Comparison of ENCODE assay signal across 11 cellular contexts in genomic region chr3:48739617-48739954, GRCh38. TPM values are rescaled to one million over a fixed set of nuclear protein-coding genes. Genes with fewer than 3 reads are reported as not detected.
DNase-seq lines count a peak whose midpoint lies in the region; ATAC-seq, FAIRE-seq and TF ChIP-seq lines count a peak whose summit lies in the region.
"Had no signal": no experiment of that assay in that cellular context is flagged by ENCODE, and none has a peak within 500 bp of the region (broad histone marks: within the 10 kb centered on the region; RNA-seq: fewer than 3 reads in every experiment).

No MANE protein-coding gene starts in this region.

- FAIRE-seq in K562 (lab: Jason Lieb, UNC) (no peak), GM12892 (lab: Jason Lieb, UNC) (no peak)
- FAIRE-seq: islet of Langerhans had no signal

- H3K27me3 ChIP-seq in heart left ventricle (no peaks in the 10 kb centered on the region), K562 (ENCODE audit: control insufficient read depth in 2 of 2, insufficient read depth in 2 of 2, low read length in 2 of 2) (no peaks in the 10 kb centered on the region), aorta (ENCODE audit: control insufficient read depth in 1 of 2, insufficient read depth in 2 of 2, low read length in 1 of 2) (no peaks in the 10 kb centered on the region)

- BruUV-seq in K562 (replicated peaks; lab: Mats Ljungman, UMichigan) = no TSS peak

- H3K4me1 ChIP-seq in heart left ventricle (peaks cover 9 to 60% (median 47%) of the 10 kb centered on the region in 12 donors), K562 (replicated peaks in 1 of 2; ENCODE audit: control insufficient read depth in 2 of 2, insufficient read depth in 2 of 2, low read length in 2 of 2) (peaks cover 7 to 17% of the 10 kb centered on the region in 2 experiments; a peak in 4 of 5 replicates), aorta (ENCODE audit: control insufficient read depth in 1 of 2, insufficient read depth in 2 of 2, low read length in 2 of 2) (no peaks in the 10 kb centered on the region)

- no peaks in the 10 kb centered on the region for H4K20me1 ChIP-seq in K562 (replicated peaks; ENCODE audit: control insufficient read depth, insufficient read depth, low read length)

- H3K9ac ChIP-seq in K562 (ENCODE audit: insufficient read depth in 1 of 2, low read depth in 2 of 2, low read length in 2 of 2) = peak overlapping the region in 1 of 2 experiments; percentile 84; a peak in 2 of 4 replicates

- H3K9me3 Mint-ChIP-seq in naive thymus-derived CD8-positive, alpha-beta T cell = no peaks in the 10 kb centered on the region

- in situ Hi-C loops in K562 (cut with MboI) = no loop called here

- H3K4me2 ChIP-seq in K562 (ENCODE audit: insufficient read depth, low read length) = no peak overlapping the region

- no peaks in the 10 kb centered on the region for H3K36me3 Mint-ChIP-seq in naive thymus-derived CD8-positive, alpha-beta T cell

- TF ChIP-seq POLR2A in heart left ventricle (IDR thresholded peaks at IDR 0.05) = no peak
- no peak for TF ChIP-seq POLR2A in K562 (conservative IDR thresholded peaks at IDR 0.05)
- no peak for TF ChIP-seq POLR2A in GM12892 (IDR thresholded peaks at IDR 0.05; ENCODE audit: low read depth, low read length)

- no peaks in the 10 kb centered on the region for H3K9me3 ChIP-seq in heart left ventricle
- H3K9me3 ChIP-seq in K562 (replicated peaks; ENCODE audit: control insufficient read depth, insufficient read depth, low read depth, low read length) = no peaks in the 10 kb centered on the region
- H3K9me3 ChIP-seq in aorta (ENCODE audit: control insufficient read depth, low read length) = no peaks in the 10 kb centered on the region
- H3K9me3 ChIP-seq: HAP-1 had no signal

- no peak for TF ChIP-seq CTCF in heart left ventricle (IDR thresholded peaks at IDR 0.05)
- TF ChIP-seq CTCF in K562 (IDR thresholded peaks at IDR 0.05 in 2 of 3, conservative IDR thresholded peaks at IDR 0.05 in 1 of 3; ENCODE audit: insufficient read depth in 2 of 3, low read depth in 1 of 3, low read length in 3 of 3) = no peak

- H2AFZ ChIP-seq in K562 (ENCODE audit: low read depth, low read length) = peak overlapping the region; percentile 98

- H3K4me3 ChIP-seq in heart left ventricle = peak overlapping the region in 6 of 12 donors; percentile 8 to 31 (median 23)
- H3K4me3 ChIP-seq in K562 = no peak overlapping the region
- H3K4me3 ChIP-seq in aorta (ENCODE audit: low read length in 2 of 2) = no peak overlapping the region
- H3K4me3 ChIP-seq: HAP-1 had no signal

- CTCF ChIA-PET in K562 (lab: Yijun Ruan, JAX; ENCODE audit: low intra/inter-chr PET ratio) = no interaction called here

- H3K27ac ChIP-seq in heart left ventricle = peak overlapping the region; percentile 77 to 94 (median 85)
- H3K27ac ChIP-seq in K562 (ENCODE audit: extremely low read depth, low read depth, low read length) = no peak overlapping the region
- peak overlapping the region in 1 of 2 donors; percentile 30 for H3K27ac ChIP-seq in aorta (ENCODE audit: low read depth in 1 of 2, low read length in 2 of 2)

- WGBS in heart left ventricle, 4 donors = 44 to 56% (median 50%) methylated on average over 4 to 6 of the region's 6 CpGs
- WGBS in K562 (ENCODE audit: insufficient coverage, low coverage, missing lambda C conversion rate) = 42% methylated on average over 4 of the region's 6 CpGs
- WGBS in aorta, 2 donors = 71% methylated on average over 6 of the region's 6 CpGs

- no peak overlapping the region for H3K4me3 Mint-ChIP-seq in naive thymus-derived CD8-positive, alpha-beta T cell

- POLR2A ChIA-PET in K562 (lab: Yijun Ruan, JAX) = interaction anchor here (0.6 to 1.6 kb wide), 11 partner anchors 15 to 509 kb away, joined by 3 to 5 read pairs (median 3); partner anchors contain the start of genes IP6K2 and PFKFB4
- POLR2A ChIA-PET in naive thymus-derived CD8-positive, alpha-beta T cell (lab: Charles Lee) = interaction anchor here (0.6 to 1.5 kb wide), 2 partner anchors 23 to 118 kb away, joined by 4 to 5 read pairs; partner anchors contain the start of gene IP6K2

- DNase-seq in heart left ventricle (no peak), cardiac septum (ENCODE audit: low spot score) (no peak), K562 (ENCODE audit: extremely low read depth in 1 of 4, low spot score in 3 of 4) (no peak), aorta (no peak), GM12892 (ENCODE audit: insufficient read length) (no peak), NCI-H2029 treated with DMSO at 0.1 percent for 48 hours (lab: John Stamatoyannopoulos, UW) (no peak), NCI-H82 (lab: John Stamatoyannopoulos, UW) (no peak)
- DNase-seq in naive thymus-derived CD8-positive, alpha-beta T cell = no peak
- DNase-seq: SIG-M5 had no signal

- peak in 1 of 4 donors; percentile 0 for ATAC-seq in heart left ventricle
- no peak; the same call in 2 of the 3 replicates for ATAC-seq in K562
- peak; percentile 18 to 23 for ATAC-seq in naive thymus-derived CD8-positive, alpha-beta T cell
- ATAC-seq in aorta (ENCODE audit: low FRiP score) = peak; percentile 24

- H3K36me3 ChIP-seq in heart left ventricle = peaks cover 0 to 3% (median 0%) of the 10 kb centered on the region in 9 donors
- H3K36me3 ChIP-seq in K562 (ENCODE audit: control insufficient read depth, insufficient read depth, low read length) = no peaks in the 10 kb centered on the region
- no peaks in the 10 kb centered on the region for H3K36me3 ChIP-seq in aorta (ENCODE audit: control insufficient read depth in 1 of 2, insufficient read depth in 2 of 2, low read length in 1 of 2)
- H3K36me3 ChIP-seq: HAP-1 had no signal

- peaks cover 0 to 7% (median 4%) of the 10 kb centered on the region in 4 donors for H3K4me1 Mint-ChIP-seq in naive thymus-derived CD8-positive, alpha-beta T cell

- TF ChIP-seq RAD21 in K562 (CRISPR knock-in tag; conservative IDR thresholded peaks at IDR 0.05 in 1 of 2, IDR thresholded peaks at IDR 0.05 in 1 of 2) = no peak

- H3K27me3 Mint-ChIP-seq in naive thymus-derived CD8-positive, alpha-beta T cell = no peaks in the 10 kb centered on the region

- no peaks in the 10 kb centered on the region for H3K79me2 ChIP-seq in K562 (ENCODE audit: control insufficient read depth, insufficient read depth, low read length)

- no peak for TF ChIP-seq EP300 in K562 (IDR thresholded peaks at IDR 0.05; ENCODE audit: low read length)

- H3K9me1 ChIP-seq in K562 (ENCODE audit: control insufficient read depth, insufficient read depth, low read length) = no peaks in the 10 kb centered on the region

- no peak overlapping the region for H3K27ac Mint-ChIP-seq in naive thymus-derived CD8-positive, alpha-beta T cell

- intact Hi-C loops in heart left ventricle (cut with DNase I) = loop anchor here in 5 of 10 donors (2.0 to 5.0 kb wide), 4 partner anchors 52 to 108 kb away; partner anchors contain the start of genes NCKIPSD (in 4 of the 5) and PRKAR2A (in 1 of the 5)
- intact Hi-C loops in cardiac septum (cut with DNase I) = no loop called here
- intact Hi-C loops in K562 (cut with micrococcal nuclease) = no loop called here
- intact Hi-C loops in aorta (cut with DNase I) = no loop called here

RNA-seq across cellular contexts. Expression of gene IP6K2, which starts 22.6 kb away (rescaled TPM):
- total RNA-seq in heart left ventricle (10 to 100 TPM; 14.1 to 35.5 (median 25.6) TPM), cardiac septum (23.9 TPM), K562 (2014; rRNA removed) (46.1 and 50.4 TPM in 2 replicates), K562 (2014; rRNA removed; fragmentation: Illumina TruSeq; extraction: Trizol) (37.6 and 38.9 TPM in 2 replicates), K562 (2015; rRNA removed; fragmentation: Illumina TruSeq; extraction: Trizol) (46.9 and 48.8 TPM in 2 replicates), K562 (2021) (41.3 and 48.0 TPM in 2 replicates), aorta (10 to 100 TPM; 43.9 to 58.2 TPM)
- polyA plus RNA-seq in heart left ventricle (10 to 100 TPM; 33.4 to 42.7 TPM), K562 (2011; rRNA removed) (60.2 and 102 TPM in 2 replicates), K562 (2014; fragmentation: Illumina TruSeq; extraction: Trizol) (57.1 and 79.3 TPM in 2 replicates), K562 (2014; fragmentation: Nextera tagmentation; extraction: Ambion mirVana) (10 to 100 TPM; 19.6 to 26.3 TPM), K562 (2014; rRNA removed) (69.6 and 78.1 TPM in 2 replicates), aorta (100 to 1,000 TPM in 1 of 2 donors, 10 to 100 TPM in 1; 46.6 to 105 TPM)
- 178 and 218 TPM in 2 replicates for total RNA-seq in K562 (2011; cell fraction: chromatin; rRNA removed; ENCODE audit: low replicate concordance)
- 134 and 138 TPM in 2 replicates for total RNA-seq in K562 (2011; cell fraction: nucleolus; rRNA removed)
- 174 and 186 TPM in 2 replicates for total RNA-seq in K562 (2011; cell fraction: nucleoplasm; rRNA removed)
- polyA plus RNA-seq in K562 (2011; cell fraction: cytosol; rRNA removed) = 75.7 and 102 TPM in 2 replicates
- polyA plus RNA-seq in K562 (2011; cell fraction: nucleus; rRNA removed) = 547 and 559 TPM in 2 replicates
- polyA plus RNA-seq in K562 (2012) = 50.4 and 55.4 TPM in 2 replicates
- 43.8 and 51.2 TPM in 2 replicates for polyA minus RNA-seq in K562 (2011; rRNA and poly(A)+ RNA removed)
- 19.8 and 28.5 TPM in 2 replicates for polyA minus RNA-seq in K562 (2011; cell fraction: cytosol; rRNA and poly(A)+ RNA removed)
- 33.5 and 60.8 TPM in 2 replicates for polyA minus RNA-seq in K562 (2011; cell fraction: nucleus; rRNA and poly(A)+ RNA removed)
- total RNA-seq in naive thymus-derived CD8-positive, alpha-beta T cell = 10 to 100 TPM; 88.1 to 91.5 TPM
- 10 to 100 TPM; 46.4 to 58.8 (median 51.4) TPM for polyA plus RNA-seq in naive thymus-derived CD8-positive, alpha-beta T cell
- polyA plus RNA-seq in GM12892 (2012; ENCODE audit: missing spikeins) = 49.5 TPM

RNA-seq across cellular contexts. Expression of gene NCKIPSD, which starts 53.9 kb away (rescaled TPM):
- total RNA-seq in heart left ventricle (10 to 100 TPM in 7 of 9 donors, 1 to 10 TPM in 2; 9.8 to 47.6 (median 14.7) TPM), cardiac septum (22.5 TPM), K562 (2014; rRNA removed) (12.3 and 18.7 TPM in 2 replicates), K562 (2014; rRNA removed; fragmentation: Illumina TruSeq; extraction: Trizol) (4.1 and 6.3 TPM in 2 replicates), K562 (2015; rRNA removed; fragmentation: Illumina TruSeq; extraction: Trizol) (9.7 and 10.0 TPM in 2 replicates), K562 (2021) (17.3 and 20.1 TPM in 2 replicates), aorta (10 to 100 TPM; 26.4 to 31.9 TPM)
- polyA plus RNA-seq in heart left ventricle (10 to 100 TPM; 11.5 to 16.9 TPM), K562 (2011; rRNA removed) (24.4 and 35.6 TPM in 2 replicates), K562 (2014; fragmentation: Illumina TruSeq; extraction: Trizol) (15.0 and 16.2 TPM in 2 replicates), K562 (2014; fragmentation: Nextera tagmentation; extraction: Ambion mirVana) (1 to 10 TPM in 1 of 2 experiments, under 1 TPM in 1; 0.49 to 1.7 TPM), K562 (2014; rRNA removed) (17.8 and 21.4 TPM in 2 replicates), aorta (10 to 100 TPM; 11.8 to 28.7 TPM)
- total RNA-seq in K562 (2011; cell fraction: chromatin; rRNA removed; ENCODE audit: low replicate concordance) = 29.1 and 109 TPM in 2 replicates
- 55.4 and 58.4 TPM in 2 replicates for total RNA-seq in K562 (2011; cell fraction: nucleolus; rRNA removed)
- 33.2 and 33.4 TPM in 2 replicates for total RNA-seq in K562 (2011; cell fraction: nucleoplasm; rRNA removed)
- 38.2 and 70.0 TPM in 2 replicates for polyA plus RNA-seq in K562 (2011; cell fraction: cytosol; rRNA removed)
- 114 and 150 TPM in 2 replicates for polyA plus RNA-seq in K562 (2011; cell fraction: nucleus; rRNA removed)
- 14.6 and 23.0 TPM in 2 replicates for polyA plus RNA-seq in K562 (2012)
- 14.6 and 22.5 TPM in 2 replicates for polyA minus RNA-seq in K562 (2011; rRNA and poly(A)+ RNA removed)
- polyA minus RNA-seq in K562 (2011; cell fraction: cytosol; rRNA and poly(A)+ RNA removed) = 25.6 and 29.7 TPM in 2 replicates
- 33.0 and 36.1 TPM in 2 replicates for polyA minus RNA-seq in K562 (2011; cell fraction: nucleus; rRNA and poly(A)+ RNA removed)
- total RNA-seq in naive thymus-derived CD8-positive, alpha-beta T cell = 10 to 100 TPM; 18.1 to 18.7 TPM
- polyA plus RNA-seq in naive thymus-derived CD8-positive, alpha-beta T cell = 10 to 100 TPM in 1 of 3 donors, 1 to 10 TPM in 2; 8.1 to 14.2 (median 8.5) TPM
- polyA plus RNA-seq in GM12892 (2012; ENCODE audit: missing spikeins) = 20.2 TPM
